15 cellular contexts compared by ENCODE assay signal in the genomic region with DNA sequence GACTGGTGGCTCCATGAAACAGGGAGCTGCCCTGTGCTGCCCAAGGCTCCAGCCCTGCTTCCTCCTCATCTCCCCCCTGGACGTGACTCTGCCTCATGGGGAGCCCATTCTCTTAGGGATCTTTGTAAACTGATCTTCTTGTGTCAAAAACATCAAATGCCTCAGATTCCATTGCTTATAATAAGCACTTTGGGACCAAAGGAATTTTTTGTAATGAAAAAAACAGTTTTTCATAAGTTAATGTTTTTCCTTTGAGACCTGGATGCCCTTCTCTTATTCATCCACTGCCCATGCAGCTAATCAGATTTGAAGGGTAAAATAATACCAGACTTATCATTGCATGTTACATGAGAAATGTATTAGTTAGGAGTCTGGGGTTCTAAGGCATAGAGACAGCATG. TPM values are rescaled to one million over a fixed set of nuclear protein-coding genes. Genes with fewer than 3 reads are reported as not detected.
"Had no signal": no experiment of that assay in that cellular context is flagged by ENCODE, and none has a peak within 500 bp of the region (broad histone marks: within the 10 kb centered on the region; RNA-seq: fewer than 3 reads in every experiment).

No MANE protein-coding gene starts in this region.

- H3K27me3 ChIP-seq: brain microvascular endothelial cell, right atrium auricular region, tibial nerve, vagina had no signal

- ATAC-seq: activated CD8-positive, alpha-beta T cell treated with anti-CD3 and anti-CD28 coated beads, Interleukin-2, amount 10 ng/mL, durations not matched to agents 7 days and 5 days; left cardiac atrium; lower lobe of right lung; naive thymus-derived CD4-positive, alpha-beta T cell had no signal

- H3K4me3 ChIP-seq: lower lobe of right lung, right atrium auricular region, tibial nerve, vagina had no signal

- H3K4me3 Mint-ChIP-seq: activated CD8-positive, alpha-beta T cell treated with anti-CD3 and anti-CD28 coated beads, Interleukin-2, amount 10 ng/mL, durations not matched to agents 7 days and 5 days; activated naive CD4-positive, alpha-beta T cell treated with anti-CD3 and anti-CD28 coated beads for 36 hours; activated T-helper 1 cell treated with anti-CD3 and anti-CD28 coated beads, Interleukin-12 subunit alpha, Interleukin-12 subunit beta, Interleukin-2, Interleukin-4 antibody, amounts not matched to agents 30 ng/mL and 10 ng/mL and 1 ng/mL, durations not matched to agents 14 hours and 24 hours and 36 hours; naive thymus-derived CD4-positive, alpha-beta T cell had no signal

- H3K9me3 ChIP-seq: lower lobe of right lung, right atrium auricular region, tibial nerve, vagina had no signal

- H3K4me1 ChIP-seq: lower lobe of right lung had no signal

- H3K9me3 Mint-ChIP-seq: activated naive CD4-positive, alpha-beta T cell treated with anti-CD3 and anti-CD28 coated beads for 36 hours; activated T-helper 1 cell treated with anti-CD3 and anti-CD28 coated beads, Interleukin-12 subunit alpha, Interleukin-12 subunit beta, Interleukin-2, Interleukin-4 antibody, amounts not matched to agents 30 ng/mL and 10 ng/mL and 1 ng/mL, durations not matched to agents 14 hours and 24 hours and 36 hours had no signal

- H3K36me3 ChIP-seq: brain microvascular endothelial cell, lower lobe of right lung, right atrium auricular region, tibial nerve, vagina, WERI-Rb-1 had no signal

- H3K4me1 Mint-ChIP-seq: naive thymus-derived CD4-positive, alpha-beta T cell had no signal

- H3K27ac ChIP-seq: brain microvascular endothelial cell, lower lobe of right lung, right atrium auricular region, tibial nerve, vagina, WERI-Rb-1 had no signal

- H3K36me3 Mint-ChIP-seq: naive thymus-derived CD4-positive, alpha-beta T cell had no signal

- H3K27ac Mint-ChIP-seq: activated CD8-positive, alpha-beta T cell treated with anti-CD3 and anti-CD28 coated beads, Interleukin-2, amount 10 ng/mL, durations not matched to agents 7 days and 5 days; activated naive CD4-positive, alpha-beta T cell treated with anti-CD3 and anti-CD28 coated beads for 36 hours; activated T-helper 1 cell treated with anti-CD3 and anti-CD28 coated beads, Interleukin-12 subunit alpha, Interleukin-12 subunit beta, Interleukin-2, Interleukin-4 antibody, amounts not matched to agents 30 ng/mL and 10 ng/mL and 1 ng/mL, durations not matched to agents 14 hours and 24 hours and 36 hours; naive thymus-derived CD4-positive, alpha-beta T cell had no signal

- DNase-seq: activated CD4-positive, alpha-beta T cell treated with anti-CD3 and anti-CD28 coated beads for 48 hours; activated CD8-positive, alpha-beta T cell treated with anti-CD3 and anti-CD28 coated beads, Interleukin-2, amount 10 ng/mL, durations not matched to agents 7 days and 5 days; activated naive CD4-positive, alpha-beta T cell treated with anti-CD3 and anti-CD28 coated beads for 36 hours; brain microvascular endothelial cell; dermis blood vessel endothelial cell; hippocampal formation; left cardiac atrium; lower lobe of right lung; naive thymus-derived CD4-positive, alpha-beta T cell; small intestine; WERI-Rb-1 had no signal

RNA-seq across cellular contexts. Expression of a gene that starts 41.7 kb away (rescaled TPM):
- total RNA-seq: activated CD8-positive, alpha-beta T cell treated with anti-CD3 and anti-CD28 coated beads, Interleukin-2, amount 10 ng/mL, durations not matched to agents 7 days and 5 days; dermis blood vessel endothelial cell; naive thymus-derived CD4-positive, alpha-beta T cell had no signal
- polyA plus RNA-seq: naive thymus-derived CD4-positive, alpha-beta T cell had no signal
